In genomic region chr20:10453241-10453640, GRCh38 we compare ENCODE assay signal across 8 cellular contexts. TPM values are rescaled to one million over a fixed set of nuclear protein-coding genes. Genes with fewer than 3 reads are reported as not detected.
DNase-seq lines count a peak whose midpoint lies in the region; ATAC-seq lines count a peak whose summit lies in the region.

No MANE protein-coding gene starts in this region.

- H3K27me3 Mint-ChIP-seq in naive thymus-derived CD8-positive, alpha-beta T cell: no peaks in the 10 kb centered on the region

- peak overlapping the region; percentile 41 to 86 (median 84) for H3K27ac Mint-ChIP-seq in naive thymus-derived CD8-positive, alpha-beta T cell

- peaks cover 6 to 13% (median 8%) of the 10 kb centered on the region in 3 donors for H3K36me3 Mint-ChIP-seq in naive thymus-derived CD8-positive, alpha-beta T cell

- ATAC-seq in GM18907 (IDR thresholded peaks at IDR 0.05; ENCODE audit: unreplicated experiment) (peak; percentile 91), HG03066 (IDR thresholded peaks at IDR 0.05; ENCODE audit: low read depth, unreplicated experiment) (peak; percentile 93)
- peak; percentile 59 to 62 for ATAC-seq in naive thymus-derived CD8-positive, alpha-beta T cell

- DNase-seq in AML-193 (lab: John Stamatoyannopoulos, UW) (peak; percentile 97 to 99), OCI-M1 (lab: John Stamatoyannopoulos, UW) (peak; percentile 88), middle frontal gyrus (ENCODE audit: extremely low spot score, low spot score) (no peak), NCI-H2227 treated with DMSO at 0.1 percent for 48 hours (lab: John Stamatoyannopoulos, UW) (no peak), HuH-7.5 (ENCODE audit: low spot score) (no peak)
- DNase-seq in naive thymus-derived CD8-positive, alpha-beta T cell: peak in 2 of 10 donors; percentile 9 to 21

- POLR2A ChIA-PET in naive thymus-derived CD8-positive, alpha-beta T cell (lab: Charles Lee): interaction anchor here (1.1 kb wide), 1 partner anchor 19 kb away, joined by 3 read pairs; the partner anchor contains the start of gene MKKS

- H3K4me3 Mint-ChIP-seq in naive thymus-derived CD8-positive, alpha-beta T cell: peak overlapping the region; percentile 2 to 80 (median 56)

- H3K4me1 Mint-ChIP-seq in naive thymus-derived CD8-positive, alpha-beta T cell: peaks cover 11 to 19% (median 16%) of the 10 kb centered on the region in 4 donors

- peaks cover 0 to 15% (median 8%) of the 10 kb centered on the region in 9 donors for H3K9me3 Mint-ChIP-seq in naive thymus-derived CD8-positive, alpha-beta T cell

RNA-seq across cellular contexts. Expression of gene SLX4IP, which starts 18.1 kb away (rescaled TPM):
- 1 to 10 TPM; 6.1 to 6.3 TPM for total RNA-seq in naive thymus-derived CD8-positive, alpha-beta T cell
- 1 to 10 TPM; 1.5 to 2.5 (median 1.6) TPM for polyA plus RNA-seq in naive thymus-derived CD8-positive, alpha-beta T cell

RNA-seq across cellular contexts. Expression of gene MKKS, which starts 19.2 kb away (rescaled TPM):
- 10 to 100 TPM; 13.9 to 16.0 TPM for total RNA-seq in naive thymus-derived CD8-positive, alpha-beta T cell
- polyA plus RNA-seq in naive thymus-derived CD8-positive, alpha-beta T cell: 10 to 100 TPM; 26.1 to 37.4 (median 32.2) TPM

Comparison
In these comparisons a context has a peak if more than half of its experiments do, and no peak if none do; other contexts are left out.
1. DNase-seq: peak in AML-193 (2 of 2) and OCI-M1 (single experiment); none in middle frontal gyrus (single experiment), NCI-H2227 treated with DMSO at 0.1 percent for 48 hours (single experiment) and HuH-7.5 (single experiment).
2. Peak in every context shown above with its lines, with median percentiles within 50 percentile points of each other: ATAC-seq.